ENCODE assay signal across 1 cellular context in genomic region chr9:37950561-37950960, GRCh38.
TF ChIP-seq lines count a peak whose summit lies in the region.

No MANE protein-coding gene starts in this region.

TF ChIP-seq in IMR-90, 13 proteins besides CTCF, POLR2A, EP300 and RAD21 (continued from another document):
- no peak for TF ChIP-seq ELK1 (IDR thresholded peaks at IDR 0.05; ENCODE audit: borderline replicate concordance, low read depth, low read length)
- no peak for TF ChIP-seq SMC3 (IDR thresholded peaks at IDR 0.05; ENCODE audit: low read depth, low read length)
- TF ChIP-seq MXI1 (IDR thresholded peaks at IDR 0.05; ENCODE audit: borderline replicate concordance, low read depth, low read length) = no peak
- TF ChIP-seq NFE2L2 (IDR thresholded peaks at IDR 0.05; ENCODE audit: low read depth, low read length) = no peak
- no peak for TF ChIP-seq CHD1 (IDR thresholded peaks at IDR 0.05; ENCODE audit: low read depth, low read length)
- no peak for TF ChIP-seq USF2 (IDR thresholded peaks at IDR 0.05; ENCODE audit: low read depth, low read length)
TF ChIP-seq in IMR-90: peak in this region for 0.
